Comparison of ENCODE assay signal across 1 cellular context in genomic region chr16:89601906-89602272, GRCh38.
TF ChIP-seq lines count a peak whose summit lies in the region.

No MANE protein-coding gene starts in this region.

TF ChIP-seq in H1, 55 proteins besides CTCF, POLR2A, EP300 and RAD21:
- TF ChIP-seq NANOG (IDR thresholded peaks at IDR 0.05; ENCODE audit: insufficient read depth, low read depth, low read length, poor library complexity, severe bottlenecking) (no peak), BRCA1 (IDR thresholded peaks at IDR 0.05; ENCODE audit: low read depth, low read length) (no peak), SAP30 (IDR thresholded peaks at IDR 0.05; ENCODE audit: insufficient read depth, insufficient replicate concordance, low read length) (no peak), BCL11A (IDR thresholded peaks at IDR 0.05; ENCODE audit: low read depth in 2 of 2, low read length in 2 of 2) (no peak), BACH1 (IDR thresholded peaks at IDR 0.05; ENCODE audit: low read length) (no peak), HDAC2 (IDR thresholded peaks at IDR 0.05; ENCODE audit: borderline replicate concordance in 1 of 2, low read depth in 2 of 2, low read length in 2 of 2) (no peak), YY1 (IDR thresholded peaks at IDR 0.05; ENCODE audit: low read depth, low read length) (no peak), JUN (IDR thresholded peaks at IDR 0.05; ENCODE audit: low read depth, low read length) (no peak), CEBPB (IDR thresholded peaks at IDR 0.05; ENCODE audit: low read depth, low read length) (no peak), MAX (IDR thresholded peaks at IDR 0.05) (no peak), MAFK (IDR thresholded peaks at IDR 0.05; ENCODE audit: low read depth, low read length) (no peak), NRF1 (IDR thresholded peaks at IDR 0.05; ENCODE audit: low read depth, low read length) (no peak)
